23 cellular contexts compared by ENCODE assay signal in the genomic region with DNA sequence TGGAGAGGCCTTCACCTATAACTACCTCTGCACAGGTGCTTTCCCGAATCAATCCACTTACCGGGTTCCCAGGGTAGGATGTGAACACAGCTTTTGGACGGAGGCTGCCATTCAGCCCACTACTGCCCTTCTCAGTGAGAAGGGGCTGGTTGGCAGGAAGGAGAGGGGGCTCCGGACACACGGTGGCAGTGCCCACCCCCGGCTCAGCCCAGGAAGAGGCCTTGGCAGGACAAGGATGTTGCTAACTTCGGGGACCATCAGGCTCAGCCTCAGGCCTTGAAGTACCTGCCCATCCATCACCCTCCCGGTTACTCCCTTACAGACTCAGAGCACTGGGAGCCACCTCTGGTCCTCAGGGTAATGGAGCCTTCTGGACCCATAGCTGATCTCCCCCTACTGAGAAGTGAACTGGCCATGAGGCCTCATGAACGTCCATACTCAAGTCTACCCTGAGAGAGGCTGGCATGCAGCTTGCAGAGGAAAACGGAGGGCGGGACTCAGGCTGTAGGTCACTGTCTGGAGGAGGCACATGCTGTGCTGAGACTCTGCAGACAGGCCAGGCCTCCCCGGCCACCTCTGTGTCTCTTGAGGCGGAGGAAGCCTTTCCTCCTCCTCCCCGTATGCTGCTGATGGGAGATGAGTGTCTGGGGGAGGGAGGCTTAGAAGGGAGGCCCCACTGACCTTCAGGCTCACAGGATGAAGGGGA.
"Had no signal": no experiment of that assay in that cellular context is flagged by ENCODE, and none has a peak within 500 bp of the region (broad histone marks: within the 10 kb centered on the region; RNA-seq: fewer than 3 reads in every experiment).

No MANE protein-coding gene starts in this region.

- DNase-seq: activated CD4-positive, alpha-beta memory T cell treated with anti-CD3 and anti-CD28 coated beads for 36 hours; activated CD4-positive, alpha-beta T cell treated with anti-CD3 and anti-CD28 coated beads, Interleukin-2, amount 10 ng/mL, durations not matched to agents 24 days and 14 days; activated CD4-positive, CD25-positive, alpha-beta regulatory T cell treated with anti-CD3 and anti-CD28 coated beads, Interleukin-2, amount 50 U/mL, for 72 hours; activated CD8-positive, alpha-beta memory T cell treated with anti-CD3 and anti-CD28 coated beads, Interleukin-2, amount 50 U/mL, for 4 hours; activated effector memory CD4-positive, alpha-beta T cell treated with anti-CD3 and anti-CD28 coated beads, Interleukin-2, amount 50 U/mL, for 16 hours; activated naive CD4-positive, alpha-beta T cell treated with anti-CD3 and anti-CD28 coated beads, Interleukin-2, amount 50 U/mL, for 16 hours; activated T-cell treated with anti-CD3 and anti-CD28 coated beads, Interleukin-2, amount 50 U/mL, for 1 hour; amniotic stem cell; central memory CD4-positive, alpha-beta T cell; dermis blood vessel endothelial cell; effector memory CD4-positive, alpha-beta T cell; islet precursor cell; left ventricle myocardium superior; mammary epithelial cell; naive B cell; small intestine; stimulated activated CD4-positive, alpha-beta T cell treated with anti-CD3 and anti-CD28 coated beads, Interleukin-1b, Interleukin-23, amount 100 ng/mL, for 48 hours; stimulated activated CD4-positive, alpha-beta T cell treated with anti-CD3 and anti-CD28 coated beads, Interleukin-4, amount 100 ng/mL, for 4 hours; stimulated activated CD8-positive, alpha-beta memory T cell treated with anti-CD3 and anti-CD28 coated beads, Interleukin-4, amount 100 ng/mL, for 48 hours; stimulated activated naive CD4-positive, alpha-beta T cell; T-helper 2 cell had no signal

- H3K27ac ChIP-seq: thoracic aorta had no signal

- H3K4me3 ChIP-seq: thoracic aorta had no signal

- H3K36me3 ChIP-seq: thoracic aorta had no signal

- H3K9me3 ChIP-seq: thoracic aorta had no signal

- ATAC-seq: left ventricle myocardium superior, SK-N-SH treated with all-trans-retinoic acid at 6 μM for 48 hours had no signal
